Comparison of ENCODE assay signal across 26 cellular contexts in genomic region chr1:30358510-30358909, GRCh38.
"Had no signal": no experiment of that assay in that cellular context is flagged by ENCODE, and none has a peak within 500 bp of the region (broad histone marks: within the 10 kb centered on the region; RNA-seq: fewer than 3 reads in every experiment).

No MANE protein-coding gene starts in this region.

- H3K36me3 ChIP-seq: ascending aorta, brain microvascular endothelial cell, right lobe of liver, tibial artery had no signal

- H3K9me3 ChIP-seq: ascending aorta, right lobe of liver, tibial artery had no signal

- H3K36me3 Mint-ChIP-seq: immature natural killer cell; stimulated activated effector memory CD8-positive, alpha-beta T cell treated with anti-CD3 and anti-CD28 coated beads, Interleukin-12 subunit alpha, Interleukin-12 subunit beta, amount 100 ng/mL, for 72 hours had no signal

- H3K4me3 ChIP-seq: ascending aorta, right lobe of liver, skin epidermis, tibial artery had no signal

- DNase-seq: activated CD4-positive, alpha-beta memory T cell treated with anti-CD3 and anti-CD28 coated beads, Interleukin-2, amount 10 ng/mL, durations not matched to agents 7 days and 5 days; activated CD4-positive, alpha-beta T cell treated with anti-CD3 and anti-CD28 coated beads, Interleukin-2, amount 10 ng/mL, durations not matched to agents 24 days and 14 days; activated gamma-delta T cell; activated naive CD4-positive, alpha-beta T cell treated with anti-CD3 and anti-CD28 coated beads, Interleukin-2, amount 50 U/mL, for 16 hours; activated naive CD8-positive, alpha-beta T cell treated with anti-CD3 and anti-CD28 coated beads, Interleukin-2, amount 50 U/mL, for 24 hours; brain microvascular endothelial cell; caudate nucleus; dermis blood vessel endothelial cell; effector CD8-positive, alpha-beta T cell; foreskin melanocyte; immature natural killer cell; kidney glomerular epithelial cell; left ventricle myocardium superior; mammary epithelial cell; occipital lobe; stimulated activated CD4-positive, alpha-beta T cell treated with anti-CD3 and anti-CD28 coated beads, Interleukin-1b, Interleukin-23, amount 100 ng/mL, for 48 hours; stimulated activated naive CD8-positive, alpha-beta T cell treated with anti-CD3 and anti-CD28 coated beads, Interleukin-15, amount 100 ng/mL, for 72 hours; SW 1271; T-helper 17 cell had no signal

- H3K27ac Mint-ChIP-seq: activated CD4-positive, alpha-beta memory T cell treated with anti-CD3 and anti-CD28 coated beads, Interleukin-2, amount 10 ng/mL, durations not matched to agents 7 days and 5 days; activated CD4-positive, alpha-beta T cell treated with anti-CD3 and anti-CD28 coated beads, Interleukin-2, amount 10 ng/mL, durations not matched to agents 24 days and 14 days; activated naive CD8-positive, alpha-beta T cell treated with anti-CD3 and anti-CD28 coated beads, Interleukin-2, amount 50 U/mL, for 24 hours; activated T-helper 1 cell treated with anti-CD3 and anti-CD28 coated beads, Interleukin-12 subunit alpha, Interleukin-12 subunit beta, Interleukin-2, Interleukin-4 antibody, amounts not matched to agents 30 ng/mL and 10 ng/mL and 1 ng/mL, durations not matched to agents 14 hours and 24 hours and 36 hours; stimulated activated effector memory CD8-positive, alpha-beta T cell treated with anti-CD3 and anti-CD28 coated beads, Interleukin-12 subunit alpha, Interleukin-12 subunit beta, amount 100 ng/mL, for 72 hours; stimulated activated naive CD8-positive, alpha-beta T cell treated with anti-CD3 and anti-CD28 coated beads, Interleukin-15, amount 100 ng/mL, for 72 hours; T-helper 17 cell had no signal

- H3K9me3 Mint-ChIP-seq: activated CD4-positive, alpha-beta memory T cell treated with anti-CD3 and anti-CD28 coated beads, Interleukin-2, amount 10 ng/mL, durations not matched to agents 7 days and 5 days; activated CD4-positive, alpha-beta T cell treated with anti-CD3 and anti-CD28 coated beads, Interleukin-2, amount 10 ng/mL, durations not matched to agents 24 days and 14 days; activated naive CD8-positive, alpha-beta T cell treated with anti-CD3 and anti-CD28 coated beads, Interleukin-2, amount 50 U/mL, for 24 hours; activated T-helper 1 cell treated with anti-CD3 and anti-CD28 coated beads, Interleukin-12 subunit alpha, Interleukin-12 subunit beta, Interleukin-2, Interleukin-4 antibody, amounts not matched to agents 30 ng/mL and 10 ng/mL and 1 ng/mL, durations not matched to agents 14 hours and 24 hours and 36 hours; nephron; stimulated activated effector memory CD8-positive, alpha-beta T cell treated with anti-CD3 and anti-CD28 coated beads, Interleukin-12 subunit alpha, Interleukin-12 subunit beta, amount 100 ng/mL, for 72 hours; stimulated activated naive CD8-positive, alpha-beta T cell treated with anti-CD3 and anti-CD28 coated beads, Interleukin-15, amount 100 ng/mL, for 72 hours had no signal

- H3K4me1 ChIP-seq: ascending aorta, right lobe of liver, tibial artery had no signal

- H3K27ac ChIP-seq: ascending aorta, brain microvascular endothelial cell, right lobe of liver, skin epidermis, tibial artery had no signal

- H3K27me3 ChIP-seq: ascending aorta, brain microvascular endothelial cell, right lobe of liver had no signal

- H3K4me1 Mint-ChIP-seq: activated CD4-positive, alpha-beta memory T cell treated with anti-CD3 and anti-CD28 coated beads, Interleukin-2, amount 10 ng/mL, durations not matched to agents 7 days and 5 days; activated CD4-positive, alpha-beta T cell treated with anti-CD3 and anti-CD28 coated beads, Interleukin-2, amount 10 ng/mL, durations not matched to agents 24 days and 14 days; activated naive CD8-positive, alpha-beta T cell treated with anti-CD3 and anti-CD28 coated beads, Interleukin-2, amount 50 U/mL, for 24 hours; immature natural killer cell; nephron; stimulated activated effector memory CD8-positive, alpha-beta T cell treated with anti-CD3 and anti-CD28 coated beads, Interleukin-12 subunit alpha, Interleukin-12 subunit beta, amount 100 ng/mL, for 72 hours; stimulated activated naive CD8-positive, alpha-beta T cell treated with anti-CD3 and anti-CD28 coated beads, Interleukin-15, amount 100 ng/mL, for 72 hours; T-helper 17 cell had no signal

- H3K4me3 Mint-ChIP-seq: activated CD4-positive, alpha-beta memory T cell treated with anti-CD3 and anti-CD28 coated beads, Interleukin-2, amount 10 ng/mL, durations not matched to agents 7 days and 5 days; activated CD4-positive, alpha-beta T cell treated with anti-CD3 and anti-CD28 coated beads, Interleukin-2, amount 10 ng/mL, durations not matched to agents 24 days and 14 days; activated naive CD8-positive, alpha-beta T cell treated with anti-CD3 and anti-CD28 coated beads, Interleukin-2, amount 50 U/mL, for 24 hours; activated T-helper 1 cell treated with anti-CD3 and anti-CD28 coated beads, Interleukin-12 subunit alpha, Interleukin-12 subunit beta, Interleukin-2, Interleukin-4 antibody, amounts not matched to agents 30 ng/mL and 10 ng/mL and 1 ng/mL, durations not matched to agents 14 hours and 24 hours and 36 hours; immature natural killer cell; nephron; stimulated activated effector memory CD8-positive, alpha-beta T cell treated with anti-CD3 and anti-CD28 coated beads, Interleukin-12 subunit alpha, Interleukin-12 subunit beta, amount 100 ng/mL, for 72 hours; stimulated activated naive CD8-positive, alpha-beta T cell treated with anti-CD3 and anti-CD28 coated beads, Interleukin-15, amount 100 ng/mL, for 72 hours; T-helper 17 cell had no signal
